Comparison of ENCODE assay signal across 2 cellular contexts in the genomic region with DNA sequence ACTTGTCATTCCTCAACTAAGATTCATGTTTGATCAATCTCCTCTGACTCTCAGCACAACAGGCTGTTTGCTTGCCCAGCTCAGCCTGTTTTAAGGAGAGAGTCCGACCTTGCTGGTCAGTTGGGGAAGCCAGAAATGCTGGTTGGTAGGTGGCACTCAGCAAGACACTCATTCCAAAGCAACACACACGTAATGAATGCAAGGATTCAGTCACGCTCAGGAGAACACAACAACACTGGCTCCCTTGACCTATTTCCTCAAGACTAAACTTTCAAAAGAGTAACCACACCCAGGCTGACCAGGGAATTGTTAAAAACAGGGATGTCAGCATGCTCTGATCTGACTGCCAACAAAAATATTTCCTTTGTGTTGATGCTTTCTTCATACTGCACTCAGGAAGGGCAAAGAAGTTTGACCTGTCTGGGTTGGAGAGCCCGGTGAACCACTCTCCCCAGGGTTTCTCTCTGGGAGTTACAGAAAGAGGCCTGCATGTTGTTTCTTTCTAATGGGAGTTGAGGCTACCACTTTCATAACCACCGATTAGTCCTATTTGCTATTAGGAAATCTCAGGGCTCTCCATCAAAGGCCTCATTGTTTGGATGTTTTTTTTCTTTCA.
TF ChIP-seq lines count a peak whose summit lies in the region.

No MANE protein-coding gene starts in this region.

TF ChIP-seq in HepG2, 621 proteins besides CTCF, POLR2A, EP300 and RAD21 (continues in another document):
- TF ChIP-seq CENPT (CRISPR knock-in tag; IDR thresholded peaks at IDR 0.05; ENCODE audit: low read depth) = no peak
- TF ChIP-seq ARID2 (CRISPR knock-in tag; IDR thresholded peaks at IDR 0.05; ENCODE audit: borderline replicate concordance) = no peak
- TF ChIP-seq GATAD2A (CRISPR knock-in tag; IDR thresholded peaks at IDR 0.05) = peak; percentile 79
- TF ChIP-seq, protein P1, sequence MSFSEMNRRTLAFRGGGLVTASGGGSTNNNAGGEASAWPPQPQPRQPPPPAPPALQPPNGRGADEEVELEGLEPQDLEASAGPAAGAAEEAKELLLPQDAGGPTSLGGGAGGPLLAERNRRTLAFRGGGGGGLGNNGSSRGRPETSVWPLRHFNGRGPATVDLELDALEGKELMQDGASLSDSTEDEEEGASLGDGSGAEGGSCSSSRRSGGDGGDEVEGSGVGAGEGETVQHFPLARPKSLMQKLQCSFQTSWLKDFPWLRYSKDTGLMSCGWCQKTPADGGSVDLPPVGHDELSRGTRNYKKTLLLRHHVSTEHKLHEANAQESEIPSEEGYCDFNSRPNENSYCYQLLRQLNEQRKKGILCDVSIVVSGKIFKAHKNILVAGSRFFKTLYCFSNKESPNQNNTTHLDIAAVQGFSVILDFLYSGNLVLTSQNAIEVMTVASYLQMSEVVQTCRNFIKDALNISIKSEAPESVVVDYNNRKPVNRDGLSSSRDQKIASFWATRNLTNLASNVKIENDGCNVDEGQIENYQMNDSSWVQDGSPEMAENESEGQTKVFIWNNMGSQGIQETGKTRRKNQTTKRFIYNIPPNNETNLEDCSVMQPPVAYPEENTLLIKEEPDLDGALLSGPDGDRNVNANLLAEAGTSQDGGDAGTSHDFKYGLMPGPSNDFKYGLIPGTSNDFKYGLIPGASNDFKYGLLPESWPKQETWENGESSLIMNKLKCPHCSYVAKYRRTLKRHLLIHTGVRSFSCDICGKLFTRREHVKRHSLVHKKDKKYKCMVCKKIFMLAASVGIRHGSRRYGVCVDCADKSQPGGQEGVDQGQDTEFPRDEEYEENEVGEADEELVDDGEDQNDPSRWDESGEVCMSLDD (CRISPR knock-in tag; IDR thresholded peaks at IDR 0.05; ENCODE audit: borderline replicate concordance) = no peak
- no peak for TF ChIP-seq ZKSCAN1 (IDR thresholded peaks at IDR 0.05; ENCODE audit: low read length)
- peak; percentile 22; the same call in 1 of the 2 replicates for TF ChIP-seq TCF7 (IDR thresholded peaks at IDR 0.05; ENCODE audit: low read depth)
- TF ChIP-seq FOXP1 (IDR thresholded peaks at IDR 0.05) = no peak
- peak; percentile 65; the same call in 1 of the 2 replicates for TF ChIP-seq FOXP1 (CRISPR knock-in tag; IDR thresholded peaks at IDR 0.05)
- no peak for TF ChIP-seq SIN3B (IDR thresholded peaks at IDR 0.05; ENCODE audit: low read length)
- TF ChIP-seq, protein P2, sequence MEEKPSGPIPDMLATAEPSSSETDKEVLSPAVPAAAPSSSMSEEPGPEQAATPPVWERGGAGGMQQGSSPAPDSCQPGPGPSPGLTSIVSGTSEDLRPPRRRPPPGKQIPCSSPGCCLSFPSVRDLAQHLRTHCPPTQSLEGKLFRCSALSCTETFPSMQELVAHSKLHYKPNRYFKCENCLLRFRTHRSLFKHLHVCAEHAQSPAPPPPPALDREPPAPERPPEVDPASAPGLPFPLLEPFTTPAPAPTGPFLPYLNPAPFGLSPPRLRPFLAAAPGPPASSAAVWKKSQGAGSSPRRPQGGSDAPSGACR (CRISPR knock-in tag; IDR thresholded peaks at IDR 0.05) = no peak
- TF ChIP-seq ZFP36 (IDR thresholded peaks at IDR 0.05; ENCODE audit: borderline replicate concordance, low read depth, low read length, partially characterized antibody) = no peak
- TF ChIP-seq DPF2 (CRISPR knock-in tag; IDR thresholded peaks at IDR 0.05; ENCODE audit: borderline replicate concordance, low read depth) = no peak
- no peak for TF ChIP-seq ZNF703 (CRISPR knock-in tag; IDR thresholded peaks at IDR 0.05; ENCODE audit: borderline replicate concordance)
- TF ChIP-seq ZNF572 (CRISPR knock-in tag; IDR thresholded peaks at IDR 0.05) = no peak
- TF ChIP-seq MTF1 (CRISPR knock-in tag; IDR thresholded peaks at IDR 0.05) = no peak
- no peak for TF ChIP-seq ZNF382 (CRISPR knock-in tag; IDR thresholded peaks at IDR 0.05; ENCODE audit: borderline replicate concordance)
- TF ChIP-seq, protein P3, sequence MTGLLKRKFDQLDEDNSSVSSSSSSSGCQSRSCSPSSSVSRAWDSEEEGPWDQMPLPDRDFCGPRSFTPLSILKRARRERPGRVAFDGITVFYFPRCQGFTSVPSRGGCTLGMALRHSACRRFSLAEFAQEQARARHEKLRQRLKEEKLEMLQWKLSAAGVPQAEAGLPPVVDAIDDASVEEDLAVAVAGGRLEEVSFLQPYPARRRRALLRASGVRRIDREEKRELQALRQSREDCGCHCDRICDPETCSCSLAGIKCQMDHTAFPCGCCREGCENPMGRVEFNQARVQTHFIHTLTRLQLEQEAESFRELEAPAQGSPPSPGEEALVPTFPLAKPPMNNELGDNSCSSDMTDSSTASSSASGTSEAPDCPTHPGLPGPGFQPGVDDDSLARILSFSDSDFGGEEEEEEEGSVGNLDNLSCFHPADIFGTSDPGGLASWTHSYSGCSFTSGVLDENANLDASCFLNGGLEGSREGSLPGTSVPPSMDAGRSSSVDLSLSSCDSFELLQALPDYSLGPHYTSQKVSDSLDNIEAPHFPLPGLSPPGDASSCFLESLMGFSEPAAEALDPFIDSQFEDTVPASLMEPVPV (CRISPR knock-in tag; IDR thresholded peaks at IDR 0.05) = no peak
- TF ChIP-seq CBX1 (IDR thresholded peaks at IDR 0.05; ENCODE audit: low read depth) = no peak
- no peak for TF ChIP-seq NFIB (CRISPR knock-in tag; IDR thresholded peaks at IDR 0.05; ENCODE audit: borderline replicate concordance)
- no peak for TF ChIP-seq SETDB1 (CRISPR knock-in tag; IDR thresholded peaks at IDR 0.05; ENCODE audit: borderline replicate concordance)
- TF ChIP-seq SRSF9 (IDR thresholded peaks at IDR 0.05; ENCODE audit: borderline replicate concordance, insufficient read depth, low read depth, low read length, poor library complexity, severe bottlenecking) = no peak
- TF ChIP-seq HDAC6 (IDR thresholded peaks at IDR 0.05; ENCODE audit: low read depth, low read length) = no peak
- no peak for TF ChIP-seq ZC3H13 (CRISPR knock-in tag; IDR thresholded peaks at IDR 0.05)
- TF ChIP-seq ISL2 (CRISPR knock-in tag; IDR thresholded peaks at IDR 0.05) = peak; percentile 74
- no peak for TF ChIP-seq SCMH1 (CRISPR knock-in tag; IDR thresholded peaks at IDR 0.05; ENCODE audit: borderline replicate concordance)
- no peak for TF ChIP-seq ZNF792 (CRISPR knock-in tag; IDR thresholded peaks at IDR 0.05)

TF ChIP-seq in H1, 55 proteins besides CTCF, POLR2A, EP300 and RAD21:
- TF ChIP-seq TAF1 (IDR thresholded peaks at IDR 0.05; ENCODE audit: low read depth, low read length) (no peak), ASH2L (IDR thresholded peaks at IDR 0.05; ENCODE audit: low read length) (no peak), JUN (IDR thresholded peaks at IDR 0.05; ENCODE audit: low read depth, low read length) (no peak), EGR1 (IDR thresholded peaks at IDR 0.05; ENCODE audit: borderline replicate concordance, low read depth, low read length) (no peak), RFX5 (IDR thresholded peaks at IDR 0.05; ENCODE audit: borderline replicate concordance, low read depth, low read length) (no peak), CTBP2 (IDR thresholded peaks at IDR 0.05; ENCODE audit: borderline replicate concordance, insufficient read depth, insufficient read length, low read length) (no peak), BCL11A (IDR thresholded peaks at IDR 0.05; ENCODE audit: low read depth in 2 of 2, low read length in 2 of 2) (no peak), NANOG (IDR thresholded peaks at IDR 0.05; ENCODE audit: insufficient read depth, low read depth, low read length, poor library complexity, severe bottlenecking) (no peak), CHD1 (IDR thresholded peaks at IDR 0.05; ENCODE audit: low read depth, low read length) (no peak), RNF2 (IDR thresholded peaks at IDR 0.05; ENCODE audit: borderline replicate concordance, low read depth, low read length, missing control alignments, poor library complexity, severe bottlenecking) (no peak), SIRT6 (IDR thresholded peaks at IDR 0.05; ENCODE audit: low read length) (no peak), TAF7 (optimal IDR thresholded peaks at IDR 0.05; ENCODE audit: borderline replicate concordance, low read depth, low read length) (no peak)
- TF ChIP-seq, protein P4, sequence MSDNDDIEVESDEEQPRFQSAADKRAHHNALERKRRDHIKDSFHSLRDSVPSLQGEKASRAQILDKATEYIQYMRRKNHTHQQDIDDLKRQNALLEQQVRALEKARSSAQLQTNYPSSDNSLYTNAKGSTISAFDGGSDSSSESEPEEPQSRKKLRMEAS (IDR thresholded peaks at IDR 0.05) = no peak
- TF ChIP-seq, protein P5, sequence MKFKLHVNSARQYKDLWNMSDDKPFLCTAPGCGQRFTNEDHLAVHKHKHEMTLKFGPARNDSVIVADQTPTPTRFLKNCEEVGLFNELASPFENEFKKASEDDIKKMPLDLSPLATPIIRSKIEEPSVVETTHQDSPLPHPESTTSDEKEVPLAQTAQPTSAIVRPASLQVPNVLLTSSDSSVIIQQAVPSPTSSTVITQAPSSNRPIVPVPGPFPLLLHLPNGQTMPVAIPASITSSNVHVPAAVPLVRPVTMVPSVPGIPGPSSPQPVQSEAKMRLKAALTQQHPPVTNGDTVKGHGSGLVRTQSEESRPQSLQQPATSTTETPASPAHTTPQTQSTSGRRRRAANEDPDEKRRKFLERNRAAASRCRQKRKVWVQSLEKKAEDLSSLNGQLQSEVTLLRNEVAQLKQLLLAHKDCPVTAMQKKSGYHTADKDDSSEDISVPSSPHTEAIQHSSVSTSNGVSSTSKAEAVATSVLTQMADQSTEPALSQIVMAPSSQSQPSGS (IDR thresholded peaks at IDR 0.05; ENCODE audit: low read length) = no peak
- TF ChIP-seq, protein P6, sequence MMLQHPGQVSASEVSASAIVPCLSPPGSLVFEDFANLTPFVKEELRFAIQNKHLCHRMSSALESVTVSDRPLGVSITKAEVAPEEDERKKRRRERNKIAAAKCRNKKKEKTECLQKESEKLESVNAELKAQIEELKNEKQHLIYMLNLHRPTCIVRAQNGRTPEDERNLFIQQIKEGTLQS (IDR thresholded peaks at IDR 0.05; ENCODE audit: insufficient read depth, low read depth, low read length) = no peak
